17 cellular contexts compared by ENCODE assay signal in the genomic region with DNA sequence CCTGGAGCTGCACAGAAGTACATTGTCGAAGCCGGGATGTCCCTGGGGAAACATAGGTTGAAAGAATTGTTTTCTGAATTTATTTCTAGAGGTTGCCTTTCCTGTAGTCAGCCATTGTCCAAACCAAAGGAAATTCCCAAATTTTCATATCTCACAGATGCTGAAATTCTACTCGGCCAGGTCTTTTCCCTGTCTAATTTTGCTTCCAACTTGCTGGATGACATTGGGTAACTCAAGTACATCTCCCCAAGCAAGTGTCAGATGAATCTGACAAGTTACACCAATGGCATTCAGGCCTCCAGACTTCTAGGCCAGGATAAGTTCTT. TPM values are rescaled to one million over a fixed set of nuclear protein-coding genes. Genes with fewer than 3 reads are reported as not detected.
DNase-seq lines count a peak whose midpoint lies in the region; ATAC-seq, FAIRE-seq and TF ChIP-seq lines count a peak whose summit lies in the region.
"Had no signal": no experiment of that assay in that cellular context is flagged by ENCODE, and none has a peak within 500 bp of the region (broad histone marks: within the 10 kb centered on the region; RNA-seq: fewer than 3 reads in every experiment).

No MANE protein-coding gene starts in this region.

- H3K4me3 Mint-ChIP-seq in H9 (no peak overlapping the region), astrocyte (ENCODE audit: unreplicated experiment) (peak overlapping the region; percentile 11)
- H3K4me3 Mint-ChIP-seq: activated CD4-positive, alpha-beta memory T cell treated with anti-CD3 and anti-CD28 coated beads, Interleukin-2, amount 10 ng/mL, durations not matched to agents 7 days and 5 days; activated T-cell treated with anti-CD3 and anti-CD28 coated beads, Interleukin-2, amount 50 U/mL, for 4 hours; central memory CD8-positive, alpha-beta T cell; effector memory CD8-positive, alpha-beta T cell had no signal

- H3K27me3 ChIP-seq in H9 (ENCODE audit: insufficient read depth, low read length) (no peaks in the 10 kb centered on the region), astrocyte (ENCODE audit: insufficient read depth, low read length) (no peaks in the 10 kb centered on the region), iPS-18a (ENCODE audit: control insufficient read depth, insufficient read depth, low read length) (no peaks in the 10 kb centered on the region), skeletal muscle tissue (ENCODE audit: control insufficient read depth in 3 of 3, insufficient read depth in 3 of 3, low read length in 3 of 3) (no peaks in the 10 kb centered on the region)

- H3K36me3 Mint-ChIP-seq in H9 (ENCODE audit: insufficient read depth in 1 of 3, low read depth in 3 of 3), result no peaks in the 10 kb centered on the region
- H3K36me3 Mint-ChIP-seq in astrocyte (ENCODE audit: low read depth, unreplicated experiment), result no peaks in the 10 kb centered on the region
- H3K36me3 Mint-ChIP-seq: activated naive CD4-positive, alpha-beta T cell treated with anti-CD3 and anti-CD28 coated beads, Interleukin-2, amount 50 U/mL, for 72 hours had no signal

- no peak overlapping the region for H3K14ac ChIP-seq in H9 (ENCODE audit: insufficient read depth, low read length)

- H3K56ac ChIP-seq in H9 (ENCODE audit: insufficient read length, low read depth, low read length), result no peak overlapping the region

- FAIRE-seq in astrocyte (lab: Jason Lieb, UNC), result no peak

- no peak for DNase-seq in H9
- no peak for DNase-seq in astrocyte (ENCODE audit: low read depth)
- DNase-seq in erythroblast (lab: John Stamatoyannopoulos, UW), result no peak
- DNase-seq: activated CD4-positive, alpha-beta memory T cell treated with anti-CD3 and anti-CD28 coated beads, Interleukin-2, amount 10 ng/mL, durations not matched to agents 7 days and 5 days; activated T-cell treated with anti-CD3 and anti-CD28 coated beads, Interleukin-2, amount 50 U/mL, for 4 hours; AML-193; effector memory CD8-positive, alpha-beta T cell; MV-4-11; NCI-H1930; NCI-H446 had no signal

- no peak overlapping the region for H4K91ac ChIP-seq in H9 (ENCODE audit: insufficient read length, low read depth, low read length)

- H3K18ac ChIP-seq in H9 (ENCODE audit: insufficient read length, low read depth, low read length), result no peak overlapping the region

- H3K9ac ChIP-seq in H9 (ENCODE audit: extremely low read depth, insufficient read length, low read length) (no peak overlapping the region), astrocyte (ENCODE audit: low read length) (peak overlapping the region; percentile 49), iPS-18a (ENCODE audit: low read length) (peak overlapping the region; percentile 42), skeletal muscle tissue (ENCODE audit: low read depth in 1 of 3, low read length in 3 of 3) (no peak overlapping the region)

- H3K4ac ChIP-seq in H9 (ENCODE audit: low read depth, low read length), result no peak overlapping the region

- H4K5ac ChIP-seq in H9 (ENCODE audit: insufficient read length, low read depth, low read length), result no peak overlapping the region

- TF ChIP-seq CTCF in H9 (conservative IDR thresholded peaks at IDR 0.05) (no peak), astrocyte (IDR thresholded peaks at IDR 0.05; ENCODE audit: insufficient read depth, low read depth, low read length) (no peak)

- no peak overlapping the region for H2AK5ac ChIP-seq in H9 (ENCODE audit: insufficient read length, low read length)

- no peak overlapping the region for H2BK20ac ChIP-seq in H9 (ENCODE audit: low read depth, low read length, poor library complexity, severe bottlenecking)

- H3K27me3 Mint-ChIP-seq in H9 (ENCODE audit: low read depth) (peaks cover 1% of the 10 kb centered on the region; the same call in 1 of the 2 replicates), astrocyte (ENCODE audit: low read depth, unreplicated experiment) (peaks cover 6% of the 10 kb centered on the region)
- H3K27me3 Mint-ChIP-seq: activated CD4-positive, alpha-beta memory T cell treated with anti-CD3 and anti-CD28 coated beads, Interleukin-2, amount 10 ng/mL, durations not matched to agents 7 days and 5 days had no signal

- no peak overlapping the region for H3K23ac ChIP-seq in H9 (ENCODE audit: insufficient read length, low read depth, low read length)

- H4K20me1 ChIP-seq in H9 (ENCODE audit: control insufficient read depth, insufficient read depth, insufficient read length) (no peaks in the 10 kb centered on the region), astrocyte (ENCODE audit: insufficient read depth, low read length) (no peaks in the 10 kb centered on the region)

- no peak overlapping the region for H2BK15ac ChIP-seq in H9 (ENCODE audit: low read depth, low read length)

- H3K79me2 ChIP-seq in H9 (ENCODE audit: insufficient read depth, low read length) (no peaks in the 10 kb centered on the region), astrocyte (ENCODE audit: insufficient read depth, low read length) (no peaks in the 10 kb centered on the region)

- H3K4me2 ChIP-seq in H9 (ENCODE audit: insufficient read depth, insufficient read length, low read length) (no peak overlapping the region), astrocyte (ENCODE audit: low read length) (peak overlapping the region; percentile 55)

- H3K9me3 Mint-ChIP-seq in H9, result no peaks in the 10 kb centered on the region
- H3K9me3 Mint-ChIP-seq in astrocyte (ENCODE audit: unreplicated experiment), result no peaks in the 10 kb centered on the region
- H3K9me3 Mint-ChIP-seq: activated CD4-positive, alpha-beta memory T cell treated with anti-CD3 and anti-CD28 coated beads, Interleukin-2, amount 10 ng/mL, durations not matched to agents 7 days and 5 days; activated naive CD4-positive, alpha-beta T cell treated with anti-CD3 and anti-CD28 coated beads, Interleukin-2, amount 50 U/mL, for 72 hours; activated T-cell treated with anti-CD3 and anti-CD28 coated beads, Interleukin-2, amount 50 U/mL, for 4 hours; central memory CD8-positive, alpha-beta T cell; effector memory CD8-positive, alpha-beta T cell had no signal

- no CpG with 5 or more reads among the region's 3 CpGs for WGBS in H9 (ENCODE audit: extremely low coverage, insufficient read length, low lambda C conversion rate)

- H4K8ac ChIP-seq in H9 (replicated peaks; ENCODE audit: insufficient read length, low read depth, low read length), result no peak overlapping the region

- H3K23me2 ChIP-seq in H9 (ENCODE audit: insufficient read length, low read depth, low read length, poor library complexity, severe bottlenecking), result no peaks in the 10 kb centered on the region

- no peak overlapping the region for H3K27ac ChIP-seq in H9 (ENCODE audit: insufficient read length, low read depth, low read length)
- peak overlapping the region; percentile 66 for H3K27ac ChIP-seq in astrocyte (ENCODE audit: low read depth, low read length)
- H3K27ac ChIP-seq in iPS-18a (ENCODE audit: low read length), result no peak overlapping the region
- peak overlapping the region; percentile 25 for H3K27ac ChIP-seq in skeletal muscle tissue (ENCODE audit: low read depth, low read length)

- H3K27ac Mint-ChIP-seq in H9, result peak overlapping the region in 2 of 3 experiments; percentile 31 to 46; a peak in 2 of 7 replicates
- peak overlapping the region; percentile 97 for H3K27ac Mint-ChIP-seq in astrocyte (ENCODE audit: unreplicated experiment)
- H3K27ac Mint-ChIP-seq: activated CD4-positive, alpha-beta memory T cell treated with anti-CD3 and anti-CD28 coated beads, Interleukin-2, amount 10 ng/mL, durations not matched to agents 7 days and 5 days; activated naive CD4-positive, alpha-beta T cell treated with anti-CD3 and anti-CD28 coated beads, Interleukin-2, amount 50 U/mL, for 72 hours; effector memory CD8-positive, alpha-beta T cell had no signal

- H3K9me3 ChIP-seq in H9 (ENCODE audit: control insufficient read depth, low read depth, low read length), result no peaks in the 10 kb centered on the region
- H3K9me3 ChIP-seq in astrocyte (ENCODE audit: insufficient read depth, low read depth, low read length), result no peaks in the 10 kb centered on the region
- no peaks in the 10 kb centered on the region for H3K9me3 ChIP-seq in iPS-18a (ENCODE audit: control insufficient read depth, low read depth, low read length)
- H3K9me3 ChIP-seq in skeletal muscle tissue (ENCODE audit: control insufficient read depth in 3 of 3, low read length in 3 of 3), result no peaks in the 10 kb centered on the region
- H3K9me3 ChIP-seq: Caco-2 had no signal

- H2BK12ac ChIP-seq in H9 (ENCODE audit: insufficient read length, low read depth, low read length), result no peak overlapping the region

- H3K4me1 Mint-ChIP-seq in H9 (peaks cover 38 to 58% of the 10 kb centered on the region in 2 experiments), astrocyte (ENCODE audit: low read depth, unreplicated experiment) (peaks cover 36% of the 10 kb centered on the region)
- H3K4me1 Mint-ChIP-seq: activated CD4-positive, alpha-beta memory T cell treated with anti-CD3 and anti-CD28 coated beads, Interleukin-2, amount 10 ng/mL, durations not matched to agents 7 days and 5 days; central memory CD8-positive, alpha-beta T cell had no signal

- H3K36me3 ChIP-seq in astrocyte (ENCODE audit: insufficient read depth, low read length) (no peaks in the 10 kb centered on the region), iPS-18a (ENCODE audit: control insufficient read depth, low read depth, low read length) (no peaks in the 10 kb centered on the region), skeletal muscle tissue (ENCODE audit: control insufficient read depth in 3 of 3, insufficient read depth in 3 of 3, low read length in 3 of 3) (no peaks in the 10 kb centered on the region)

- H3K4me1 ChIP-seq in H9 (ENCODE audit: insufficient read depth, low read length) (peaks cover 2% of the 10 kb centered on the region; the same call in 1 of the 2 replicates), astrocyte (ENCODE audit: insufficient read depth, low read length) (peaks cover 28% of the 10 kb centered on the region), iPS-18a (ENCODE audit: control insufficient read depth, low read depth, low read length) (peaks cover 31% of the 10 kb centered on the region), skeletal muscle tissue (ENCODE audit: control insufficient read depth in 3 of 3, insufficient read depth in 3 of 3, low read length in 3 of 3) (peaks cover 21 to 37% (median 34%) of the 10 kb centered on the region in 3 donors)

- no peak overlapping the region for H2BK120ac ChIP-seq in H9 (ENCODE audit: low read depth, low read length, poor library complexity, severe bottlenecking)

- H2AFZ ChIP-seq in H9 (ENCODE audit: low read length) (no peak overlapping the region), astrocyte (ENCODE audit: low read depth, low read length) (no peak overlapping the region)

- H3K79me1 ChIP-seq in H9 (ENCODE audit: insufficient read depth, low read depth, low read length, poor library complexity, severe bottlenecking), result no peaks in the 10 kb centered on the region

- H3K4me3 ChIP-seq in astrocyte (ENCODE audit: insufficient read depth, low read depth, low read length) (no peak overlapping the region), iPS-18a (ENCODE audit: low read length) (no peak overlapping the region), skeletal muscle tissue (ENCODE audit: low read length in 3 of 3) (no peak overlapping the region)

- H3T11ph ChIP-seq in H9 (ENCODE audit: low read length), result no peak overlapping the region

- ATAC-seq in GM21390 (IDR thresholded peaks at IDR 0.05; ENCODE audit: unreplicated experiment) (no peak), HG02798 (IDR thresholded peaks at IDR 0.05; ENCODE audit: poor library complexity, unreplicated experiment) (no peak)
- ATAC-seq: activated naive CD4-positive, alpha-beta T cell treated with anti-CD3 and anti-CD28 coated beads, Interleukin-2, amount 50 U/mL, for 72 hours; activated T-cell treated with anti-CD3 and anti-CD28 coated beads, Interleukin-2, amount 50 U/mL, for 4 hours; effector memory CD8-positive, alpha-beta T cell had no signal

- TF ChIP-seq POLR2A in erythroblast (IDR thresholded peaks at IDR 0.05; ENCODE audit: low read length), result no peak

- H2BK5ac ChIP-seq in H9 (ENCODE audit: insufficient read length, low read length), result no peak overlapping the region

RNA-seq across cellular contexts. Expression of a gene that starts 47.5 kb away (rescaled TPM):
- total RNA-seq in H9 (2021) (33.2 and 35.1 TPM in 2 replicates), astrocyte (39.4 and 45.1 TPM in 2 replicates), skeletal muscle tissue (37.1 TPM)

Comparison
In these comparisons a context has a peak if more than half of its experiments do, and no peak if none do; other contexts are left out.
1. H3K27ac ChIP-seq: peak in astrocyte (single experiment) and skeletal muscle tissue (single experiment); none in H9 (single experiment) and iPS-18a (single experiment).
2. H3K9ac ChIP-seq: peak in astrocyte (single experiment) and iPS-18a (single experiment); none in H9 (single experiment) and skeletal muscle tissue (0 of 3).